In genomic region chr13:21964686-21965085, GRCh38 we compare ENCODE assay signal across 31 cellular contexts.
"Had no signal": no experiment of that assay in that cellular context is flagged by ENCODE, and none has a peak within 500 bp of the region (broad histone marks: within the 10 kb centered on the region; RNA-seq: fewer than 3 reads in every experiment).

No MANE protein-coding gene starts in this region.

- H3K4me3 Mint-ChIP-seq: activated B cell treated with CpG ODN at 0.5 μM for 24 hours; activated CD8-positive, alpha-beta T cell treated with anti-CD3 and anti-CD28 coated beads for 36 hours; activated naive CD8-positive, alpha-beta T cell; activated T-cell treated with anti-CD3 and anti-CD28 coated beads, Interleukin-2, amount 50 U/mL, for 4 hours; activated T-helper 17 cell treated with anti-CD3 and anti-CD28 coated beads, Interleukin-2, amount 50 U/mL, for 72 hours; central memory CD8-positive, alpha-beta T cell; effector memory CD8-positive, alpha-beta T cell; T-helper 17 cell; T-helper 2 cell treated with Interferon-gamma antibody and Interleukin-4, amounts not matched to agents 5 μg/mL and 100 μg/mL, for 36 hours had no signal

- H3K27ac ChIP-seq: brain microvascular endothelial cell, esophagus muscularis mucosa, foreskin keratinocyte, gastrocnemius medialis, heart right ventricle, WERI-Rb-1 had no signal

- H3K9me3 ChIP-seq: gastrocnemius medialis had no signal

- DNase-seq: activated B cell treated with CpG ODN at 0.5 μM for 24 hours; activated CD4-positive, alpha-beta T cell treated with anti-CD3 and anti-CD28 coated beads for 48 hours; activated CD4-positive, alpha-beta T cell treated with anti-CD3 and anti-CD28 coated beads, Interleukin-2, amount 50 U/mL, for 1 hour; activated CD4-positive, alpha-beta T cell treated with anti-CD3 and anti-CD28 coated beads, Interleukin-2, amount 50 U/mL, for 48 hours; activated CD8-positive, alpha-beta memory T cell treated with anti-CD3 and anti-CD28 coated beads for 24 hours; activated CD8-positive, alpha-beta T cell treated with anti-CD3 and anti-CD28 coated beads for 36 hours; activated effector memory CD4-positive, alpha-beta T cell treated with Interleukin-2 at 50 U/mL for 16 hours; activated gamma-delta T cell treated with Interleukin-2 at 50 U/mL for 16 hours; activated naive CD4-positive, alpha-beta T cell treated with anti-CD3 and anti-CD28 coated beads, Interleukin-2, amount 50 U/mL, for 16 hours; activated naive CD4-positive, alpha-beta T cell treated with Interleukin-2 at 50 U/mL for 16 hours; activated T-cell treated with anti-CD3 and anti-CD28 coated beads, Interleukin-2, amount 50 U/mL, for 4 hours; amniotic stem cell; anterior cingulate cortex; brain microvascular endothelial cell; cortex of kidney; dermis blood vessel endothelial cell; effector CD4-positive, alpha-beta T cell; effector memory CD8-positive, alpha-beta T cell; erythroblast; foreskin keratinocyte; gastrocnemius medialis; heart right ventricle; T-helper 17 cell; T1000; WERI-Rb-1 had no signal

- H3K4me3 ChIP-seq: esophagus muscularis mucosa, gastrocnemius medialis, heart right ventricle had no signal

- H3K9me3 Mint-ChIP-seq: activated T-helper 17 cell treated with anti-CD3 and anti-CD28 coated beads, Interleukin-2, amount 50 U/mL, for 72 hours; central memory CD8-positive, alpha-beta T cell; effector memory CD8-positive, alpha-beta T cell had no signal

- H3K4me1 Mint-ChIP-seq: activated B cell treated with CpG ODN at 0.5 μM for 24 hours; activated T-helper 17 cell treated with anti-CD3 and anti-CD28 coated beads, Interleukin-2, amount 50 U/mL, for 72 hours; central memory CD8-positive, alpha-beta T cell; T-helper 17 cell had no signal

- H3K27me3 Mint-ChIP-seq: activated B cell treated with CpG ODN at 0.5 μM for 24 hours; activated CD8-positive, alpha-beta T cell treated with anti-CD3 and anti-CD28 coated beads for 36 hours; activated T-helper 17 cell treated with anti-CD3 and anti-CD28 coated beads, Interleukin-2, amount 50 U/mL, for 72 hours had no signal

- H3K27me3 ChIP-seq: brain microvascular endothelial cell, esophagus muscularis mucosa, foreskin keratinocyte, gastrocnemius medialis, heart right ventricle had no signal

- H3K36me3 ChIP-seq: brain microvascular endothelial cell, esophagus muscularis mucosa, gastrocnemius medialis, heart right ventricle, WERI-Rb-1 had no signal

- ATAC-seq: activated CD4-positive, CD25-positive, alpha-beta regulatory T cell treated with anti-CD3 and anti-CD28 coated beads, Interleukin-2, amount 50 U/mL, for 24 hours; activated CD8-positive, alpha-beta T cell treated with anti-CD3 and anti-CD28 coated beads for 36 hours; activated T-cell treated with anti-CD3 and anti-CD28 coated beads, Interleukin-2, amount 50 U/mL, for 4 hours; activated T-helper 17 cell treated with anti-CD3 and anti-CD28 coated beads, Interleukin-2, amount 50 U/mL, for 72 hours; effector memory CD8-positive, alpha-beta T cell; foreskin keratinocyte; gastrocnemius medialis; heart right ventricle; T-helper 17 cell had no signal

- H3K27ac Mint-ChIP-seq: activated B cell treated with CpG ODN at 0.5 μM for 24 hours; activated CD8-positive, alpha-beta T cell treated with anti-CD3 and anti-CD28 coated beads for 36 hours; activated naive CD8-positive, alpha-beta T cell; activated T-helper 17 cell treated with anti-CD3 and anti-CD28 coated beads, Interleukin-2, amount 50 U/mL, for 72 hours; effector memory CD8-positive, alpha-beta T cell; T-helper 17 cell; T-helper 2 cell treated with Interferon-gamma antibody and Interleukin-4, amounts not matched to agents 5 μg/mL and 100 μg/mL, for 36 hours had no signal
